Comparison of ENCODE assay signal across 1 cellular context in genomic region chr6:147463651-147464050, GRCh38.
TF ChIP-seq lines count a peak whose summit lies in the region.

No MANE protein-coding gene starts in this region.

TF ChIP-seq in K562, 482 proteins besides CTCF, POLR2A, EP300 and RAD21:
- TF ChIP-seq ZNF354B (CRISPR knock-in tag; IDR thresholded peaks at IDR 0.05) = no peak
- TF ChIP-seq HDAC8 (tag; IDR thresholded peaks at IDR 0.05) = no peak
- TF ChIP-seq VEZF1 (CRISPR knock-in tag; IDR thresholded peaks at IDR 0.05) = no peak
- TF ChIP-seq XRCC3 (IDR thresholded peaks at IDR 0.05) = no peak
- TF ChIP-seq NKRF (IDR thresholded peaks at IDR 0.05; ENCODE audit: borderline replicate concordance) = no peak
- peak; percentile 63; the same call in 1 of the 2 replicates for TF ChIP-seq SOX6 (IDR thresholded peaks at IDR 0.05)
- 0 out of 2 replicates have a peak, but pooled peaks have one; percentile 23 for TF ChIP-seq MAFG (tag; conservative IDR thresholded peaks at IDR 0.05)
- no peak for TF ChIP-seq CEBPG (CRISPR knock-in tag; IDR thresholded peaks at IDR 0.05)
- peak; percentile 70 to 74 for TF ChIP-seq CEBPG (tag; conservative IDR thresholded peaks at IDR 0.05 in 1 of 2, IDR thresholded peaks at IDR 0.05 in 1 of 2)
- TF ChIP-seq ZNF75A (CRISPR knock-in tag; IDR thresholded peaks at IDR 0.05) = no peak
- peak; percentile 5 for TF ChIP-seq MEIS2 (IDR thresholded peaks at IDR 0.05; ENCODE audit: partially characterized antibody)
- TF ChIP-seq CEBPB (tag; IDR thresholded peaks at IDR 0.05) = peak; percentile 38; the same call in 1 of the 2 replicates
- peak; percentile 70 for TF ChIP-seq ATF3 (IDR thresholded peaks at IDR 0.05)
- TF ChIP-seq ATF3 (CRISPR knock-in tag; conservative IDR thresholded peaks at IDR 0.05) = no peak
- TF ChIP-seq ATF4 (CRISPR knock-in tag; IDR thresholded peaks at IDR 0.05) = peak; percentile 67
- TF ChIP-seq WHSC1 (IDR thresholded peaks at IDR 0.05; ENCODE audit: low read length) = no peak
- peak; percentile 57 for TF ChIP-seq NFE2 (IDR thresholded peaks at IDR 0.05; ENCODE audit: low read depth)
- TF ChIP-seq C11orf30 (IDR thresholded peaks at IDR 0.05; ENCODE audit: low read depth) = peak; percentile 23; the same call in 1 of the 2 replicates
- TF ChIP-seq TRIM24 (IDR thresholded peaks at IDR 0.05) = peak; percentile 53 to 75; a peak in 2 of 4 replicates
- TF ChIP-seq MED1 (CRISPR knock-in tag; IDR thresholded peaks at IDR 0.05; ENCODE audit: borderline replicate concordance) = no peak
